22 cellular contexts compared by ENCODE assay signal in the genomic region with DNA sequence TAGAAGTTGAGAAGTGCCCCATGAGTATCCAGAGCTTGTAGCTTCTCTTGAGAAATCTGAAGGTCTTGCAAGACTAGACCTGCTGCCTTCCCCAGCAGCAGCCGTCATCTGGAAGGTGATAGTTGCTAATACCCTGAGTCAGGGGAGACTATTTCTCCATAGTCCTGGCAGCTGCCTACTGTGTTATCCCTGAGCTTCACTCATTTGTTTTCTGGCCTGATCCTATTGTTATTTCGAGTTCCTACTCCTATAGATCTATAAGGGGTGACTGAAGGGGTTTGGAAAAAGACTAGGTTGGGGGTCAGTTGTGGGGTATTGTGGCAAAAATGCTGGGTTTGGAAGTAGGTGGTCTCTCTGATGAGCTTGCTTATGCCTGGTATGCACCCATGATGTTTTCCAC.
A peak's percentile ranks its signal among the peaks of the same experiment; 100 is the strongest.
DNase-seq lines count a peak whose midpoint lies in the region; ATAC-seq, FAIRE-seq and TF ChIP-seq lines count a peak whose summit lies in the region.
"Had no signal": no experiment of that assay in that cellular context is flagged by ENCODE, and none has a peak within 500 bp of the region (broad histone marks: within the 10 kb centered on the region; RNA-seq: fewer than 3 reads in every experiment).

No MANE protein-coding gene starts in this region.

- no peak overlapping the region for H3K14ac ChIP-seq in H9 (ENCODE audit: insufficient read depth, low read length)
- H3K14ac ChIP-seq in H1 (ENCODE audit: insufficient read length): no peak overlapping the region

- H3K4me1 ChIP-seq in H9 (ENCODE audit: insufficient read depth, low read length) (peaks cover 9% of the 10 kb centered on the region; the same call in 1 of the 2 replicates), MM.1S (ENCODE audit: low read length) (peaks cover 33% of the 10 kb centered on the region), H1 (replicated peaks in 1 of 4; ENCODE audit: control insufficient read depth in 3 of 4, insufficient read depth in 4 of 4, low read length in 3 of 4) (peaks cover 0 to 15% (median 9%) of the 10 kb centered on the region in 4 experiments; a peak in 4 of 7 replicates), right cardiac atrium (ENCODE audit: control insufficient read depth, insufficient read depth, low read length) (no peaks in the 10 kb centered on the region)

- H3K9ac ChIP-seq in H9 (ENCODE audit: extremely low read depth, insufficient read length, low read length) (no peak overlapping the region), MM.1S (ENCODE audit: low read length) (no peak overlapping the region), H1 (replicated peaks in 1 of 4; ENCODE audit: extremely low read depth in 1 of 4, low read depth in 3 of 4, low read length in 3 of 4) (no peak overlapping the region)
- H3K9ac ChIP-seq: BLaER1 treated with 17β-estradiol and CSF1 and Interleukin-3, amounts not matched to agents 10 nM and 100 nM had no signal

- H3K4me3 ChIP-seq in MM.1S (ENCODE audit: low read length): no peak overlapping the region
- peak overlapping the region in 1 of 4 experiments; percentile 31; a peak in 1 of 8 replicates for H3K4me3 ChIP-seq in H1 (ENCODE audit: extremely low read depth in 1 of 4, insufficient read depth in 2 of 4, low read depth in 3 of 4, low read length in 4 of 4)
- no peak overlapping the region for H3K4me3 ChIP-seq in right cardiac atrium (ENCODE audit: low read length)
- H3K4me3 ChIP-seq: BLaER1 treated with 17β-estradiol and CSF1 and Interleukin-3, amounts not matched to agents 10 nM and 100 nM; GM12878; SK-N-MC had no signal

- H3K4ac ChIP-seq in H9 (ENCODE audit: low read depth, low read length) (no peak overlapping the region), H1 (replicated peaks; ENCODE audit: insufficient read length, low read depth, low read length) (no peak overlapping the region)

- no peak overlapping the region for H3T11ph ChIP-seq in H9 (ENCODE audit: low read length)

- H3K27me3 Mint-ChIP-seq in H9 (ENCODE audit: low read depth): no peaks in the 10 kb centered on the region

- no peak for ATAC-seq in right cardiac atrium
- no peak for ATAC-seq in HG02763 (IDR thresholded peaks at IDR 0.05; ENCODE audit: unreplicated experiment)
- no peak for ATAC-seq in GM18867 (IDR thresholded peaks at IDR 0.05; ENCODE audit: unreplicated experiment)
- ATAC-seq: CD8-positive, alpha-beta T cell; GM12878 had no signal

- H2BK12ac ChIP-seq in H9 (ENCODE audit: insufficient read length, low read depth, low read length) (no peak overlapping the region), H1 (ENCODE audit: low read depth, low read length) (no peak overlapping the region)

- no peaks in the 10 kb centered on the region; a peak in 1 of 7 replicates for H3K36me3 Mint-ChIP-seq in H9 (ENCODE audit: insufficient read depth in 1 of 3, low read depth in 3 of 3)
- H3K36me3 Mint-ChIP-seq: CD8-positive, alpha-beta T cell had no signal

- H3K27ac ChIP-seq in H9 (ENCODE audit: insufficient read length, low read depth, low read length) (no peak overlapping the region), MM.1S (ENCODE audit: low read length) (no peak overlapping the region), H1 (ENCODE audit: low read depth, low read length) (no peak overlapping the region), right cardiac atrium (ENCODE audit: low read length) (no peak overlapping the region)
- H3K27ac ChIP-seq: BLaER1 treated with 17β-estradiol and CSF1 and Interleukin-3, amounts not matched to agents 10 nM and 100 nM; SK-N-MC had no signal

- intact Hi-C loops in right cardiac atrium (cut with DNase I): no loop called here

- H3K9me3 ChIP-seq in H9 (ENCODE audit: control insufficient read depth, low read depth, low read length) (no peaks in the 10 kb centered on the region), MM.1S (replicated peaks; ENCODE audit: insufficient read depth, low read length) (no peaks in the 10 kb centered on the region), H1 (ENCODE audit: insufficient read depth in 2 of 2, low read depth in 1 of 2, low read length in 1 of 2) (no peaks in the 10 kb centered on the region), right cardiac atrium (ENCODE audit: control insufficient read depth, low read length) (no peaks in the 10 kb centered on the region)
- H3K9me3 ChIP-seq: BLaER1 treated with 17β-estradiol and CSF1 and Interleukin-3, amounts not matched to agents 10 nM and 100 nM had no signal

- no peaks in the 10 kb centered on the region for H3K9me3 Mint-ChIP-seq in H9

- H2AFZ ChIP-seq in H9 (ENCODE audit: low read length) (no peak overlapping the region), MM.1S (ENCODE audit: low read length) (0 out of 2 replicates have a peak overlapping the region, but pooled peaks have one; percentile 59), H1 (ENCODE audit: low read length) (no peak overlapping the region)

- H3F3A ChIP-seq in MM.1S (ENCODE audit: insufficient read depth, low read length): peaks cover 16% of the 10 kb centered on the region; the same call in 1 of the 2 replicates

- H3K56ac ChIP-seq in H9 (ENCODE audit: insufficient read length, low read depth, low read length) (no peak overlapping the region), H1 (replicated peaks; ENCODE audit: insufficient read length, low read depth, low read length) (no peak overlapping the region)

- no peak overlapping the region for H3K23ac ChIP-seq in H9 (ENCODE audit: insufficient read length, low read depth, low read length)
- no peak overlapping the region for H3K23ac ChIP-seq in H1 (ENCODE audit: insufficient read length)

- H3K4me2 ChIP-seq in H9 (ENCODE audit: insufficient read depth, insufficient read length, low read length) (no peak overlapping the region), MM.1S (ENCODE audit: low read depth, low read length) (peak overlapping the region; percentile 71), H1 (ENCODE audit: insufficient read depth in 1 of 2, low read depth in 2 of 2, low read length in 2 of 2) (peak overlapping the region; percentile 23 to 49; a peak in 1 of 4 replicates)
- H3K4me2 ChIP-seq: BLaER1 treated with 17β-estradiol and CSF1 and Interleukin-3, amounts not matched to agents 10 nM and 100 nM had no signal

- H4K20me1 ChIP-seq in H9 (ENCODE audit: control insufficient read depth, insufficient read depth, insufficient read length) (no peaks in the 10 kb centered on the region), MM.1S (ENCODE audit: insufficient read depth, low read length) (no peaks in the 10 kb centered on the region), H1 (replicated peaks in 1 of 2; ENCODE audit: control insufficient read depth in 1 of 2, insufficient read depth in 2 of 2, low read length in 2 of 2) (no peaks in the 10 kb centered on the region)
- H4K20me1 ChIP-seq: BLaER1 treated with 17β-estradiol and CSF1 and Interleukin-3, amounts not matched to agents 10 nM and 100 nM had no signal

- H2BK20ac ChIP-seq in H9 (ENCODE audit: low read depth, low read length, poor library complexity, severe bottlenecking) (no peak overlapping the region), H1 (ENCODE audit: low read length) (0 out of 2 replicates have a peak overlapping the region, but pooled peaks have one; percentile 38)

- no peak overlapping the region for H2AK5ac ChIP-seq in H9 (ENCODE audit: insufficient read length, low read length)
- H2AK5ac ChIP-seq in H1 (ENCODE audit: low read depth, low read length): no peak overlapping the region

- TF ChIP-seq RAD21 in H1 (IDR thresholded peaks at IDR 0.05 in 1 of 2, conservative IDR thresholded peaks at IDR 0.05 in 1 of 2; ENCODE audit: low read depth in 2 of 2, low read length in 2 of 2): no peak

- peak overlapping the region in 1 of 2 experiments; percentile 15; a peak in 1 of 5 replicates for H3K4me3 Mint-ChIP-seq in H9
- H3K4me3 Mint-ChIP-seq: CD8-positive, alpha-beta T cell; HFFc6 had no signal

- no peaks in the 10 kb centered on the region for H3K79me1 ChIP-seq in H9 (ENCODE audit: insufficient read depth, low read depth, low read length, poor library complexity, severe bottlenecking)
- H3K79me1 ChIP-seq in H1 (ENCODE audit: low read depth, low read length): no peaks in the 10 kb centered on the region

- H4K91ac ChIP-seq in H9 (ENCODE audit: insufficient read length, low read depth, low read length) (no peak overlapping the region), H1 (replicated peaks; ENCODE audit: insufficient read length, low read length) (no peak overlapping the region)

- H3K9me2 ChIP-seq in MM.1S (replicated peaks; ENCODE audit: insufficient read depth, low read length): no peaks in the 10 kb centered on the region

- no peak for FAIRE-seq in H1 (lab: Jason Lieb, UNC)
- FAIRE-seq: GM12878, RCC 7860 had no signal

- H4K5ac ChIP-seq in H9 (ENCODE audit: insufficient read length, low read depth, low read length): no peak overlapping the region
- H4K5ac ChIP-seq in H1 (ENCODE audit: insufficient read length, low read depth, low read length): no peak overlapping the region

- POLR2A ChIA-PET in H1 (lab: Charles Lee; ENCODE audit: partially characterized antibody): no interaction called here

- no peak for TF ChIP-seq EP300 in H1 (IDR thresholded peaks at IDR 0.05; ENCODE audit: borderline replicate concordance in 1 of 2, low read depth in 2 of 2, low read length in 2 of 2)

- no peaks in the 10 kb centered on the region for H3K36me3 ChIP-seq in MM.1S (replicated peaks; ENCODE audit: insufficient read depth, low read length)
- no peaks in the 10 kb centered on the region for H3K36me3 ChIP-seq in H1 (ENCODE audit: control insufficient read depth in 2 of 4, insufficient read depth in 4 of 4, low read length in 3 of 4)
- H3K36me3 ChIP-seq: BLaER1 treated with 17β-estradiol and CSF1 and Interleukin-3, amounts not matched to agents 10 nM and 100 nM had no signal

- no peak overlapping the region for H2BK120ac ChIP-seq in H9 (ENCODE audit: low read depth, low read length, poor library complexity, severe bottlenecking)
- no peak overlapping the region for H2BK120ac ChIP-seq in H1 (replicated peaks; ENCODE audit: low read depth, low read length)

- H4K8ac ChIP-seq in H9 (replicated peaks; ENCODE audit: insufficient read length, low read depth, low read length): no peak overlapping the region
- H4K8ac ChIP-seq in H1 (ENCODE audit: extremely low read depth, insufficient read depth, low read length): no peak overlapping the region

- TF ChIP-seq CTCF in H9 (conservative IDR thresholded peaks at IDR 0.05) (no peak), MM.1S (IDR thresholded peaks at IDR 0.05; ENCODE audit: low read length) (no peak), H1 (IDR thresholded peaks at IDR 0.05; ENCODE audit: control extremely low read depth in 1 of 3, insufficient read depth in 1 of 3, low read depth in 1 of 3, low read length in 3 of 3) (no peak)

- DNase-seq in H9: peak; percentile 29
- no peak for DNase-seq in MM.1S
- DNase-seq in H1 (ENCODE audit: low read depth in 1 of 2, low spot score in 2 of 2): peak in 1 of 2 experiments; percentile 19
- DNase-seq in iPS-NIHi11 (ENCODE audit: low spot score): peak; percentile 22
- DNase-seq in activated CD8-positive, alpha-beta memory T cell treated with anti-CD3 and anti-CD28 coated beads, Interleukin-2, amount 50 U/mL, for 4 hours: no peak
- DNase-seq in right cardiac atrium: no peak
- DNase-seq: CD8-positive, alpha-beta T cell; DMS53; EL; HFFc6; NCI-H1417; NCI-H187; NCI-H2227 treated with DMSO at 0.1 percent for 48 hours; NCI-H524; Right ventricle myocardium superior; T-helper 1 cell had no signal

- H2BK5ac ChIP-seq in H9 (ENCODE audit: insufficient read length, low read length) (no peak overlapping the region), H1 (ENCODE audit: low read depth, low read length) (no peak overlapping the region)

- WGBS in H9 (ENCODE audit: extremely low coverage, insufficient read length, low lambda C conversion rate): no CpG with 5 or more reads among the region's 2 CpGs
- 8% methylated on average over 2 of the region's 2 CpGs; no CpG with 5 or more reads in 1 of the 2 experiments for WGBS in H1 (ENCODE audit: extremely low coverage in 1 of 2, insufficient coverage in 1 of 2, insufficient read length in 1 of 2, insufficient replicate concordance in 2 of 2, low coverage in 1 of 2, low lambda C conversion rate in 2 of 2, missing lambda C conversion rate in 1 of 2), 2 experiments
- WGBS in right cardiac atrium: 64% methylated on average over 2 of the region's 2 CpGs

- CTCF ChIA-PET in H1 (lab: Charles Lee; ENCODE audit: partially characterized antibody): interaction anchor here (1.1 kb wide), 2 partner anchors 14 to 68 kb away, joined by 3 to 5 read pairs; no protein-coding TSS in a partner anchor

- no peak overlapping the region for H3K18ac ChIP-seq in H9 (ENCODE audit: insufficient read length, low read depth, low read length)
- H3K18ac ChIP-seq in H1 (ENCODE audit: extremely low read depth, low read length): no peak overlapping the region

- TF ChIP-seq POLR2A in H1 (IDR thresholded peaks at IDR 0.05; ENCODE audit: control extremely low read depth in 1 of 2, low read depth in 2 of 2, low read length in 2 of 2): no peak

- H3K4me1 Mint-ChIP-seq in H9: peaks cover 37 to 38% of the 10 kb centered on the region in 2 experiments

- peak overlapping the region; percentile 66 to 92 (median 70); a peak in 4 of 7 replicates for H3K27ac Mint-ChIP-seq in H9
- H3K27ac Mint-ChIP-seq: CD8-positive, alpha-beta T cell; HFFc6 had no signal

- H3K79me2 ChIP-seq in H9 (ENCODE audit: insufficient read depth, low read length) (no peaks in the 10 kb centered on the region), MM.1S (ENCODE audit: low read length) (no peaks in the 10 kb centered on the region), H1 (ENCODE audit: control insufficient read depth in 1 of 2, insufficient read depth in 2 of 2, low read length in 2 of 2) (no peaks in the 10 kb centered on the region)

- H3K23me2 ChIP-seq in H9 (ENCODE audit: insufficient read length, low read depth, low read length, poor library complexity, severe bottlenecking) (no peaks in the 10 kb centered on the region), H1 (ENCODE audit: low read depth, low read length) (no peaks in the 10 kb centered on the region)

- H3K27me3 ChIP-seq in H9 (ENCODE audit: insufficient read depth, low read length): no peaks in the 10 kb centered on the region
- no peaks in the 10 kb centered on the region for H3K27me3 ChIP-seq in MM.1S (replicated peaks; ENCODE audit: insufficient read depth, low read length)
- H3K27me3 ChIP-seq in H1 (replicated peaks in 1 of 4; ENCODE audit: control insufficient read depth in 3 of 4, extremely low read depth in 1 of 4, insufficient read depth in 3 of 4, low read length in 3 of 4): no peaks in the 10 kb centered on the region
- H3K27me3 ChIP-seq in right cardiac atrium (ENCODE audit: control insufficient read depth, insufficient read depth): no peaks in the 10 kb centered on the region
- H3K27me3 ChIP-seq: BLaER1 treated with 17β-estradiol and CSF1 and Interleukin-3, amounts not matched to agents 10 nM and 100 nM had no signal

- H2BK15ac ChIP-seq in H9 (ENCODE audit: low read depth, low read length) (no peak overlapping the region), H1 (ENCODE audit: low read length) (no peak overlapping the region)

Comparison
In these comparisons a context has a peak if more than half of its experiments do, and no peak if none do; other contexts are left out.
1. DNase-seq: peak in H9 (single experiment) and iPS-NIHi11 (single experiment); none in MM.1S (single experiment), activated CD8-positive, alpha-beta memory T cell treated with anti-CD3 and anti-CD28 coated beads, Interleukin-2, amount 50 U/mL, for 4 hours (single experiment) and right cardiac atrium (0 of 3).